Comparison of ENCODE assay signal across 5 cellular contexts in the genomic region with DNA sequence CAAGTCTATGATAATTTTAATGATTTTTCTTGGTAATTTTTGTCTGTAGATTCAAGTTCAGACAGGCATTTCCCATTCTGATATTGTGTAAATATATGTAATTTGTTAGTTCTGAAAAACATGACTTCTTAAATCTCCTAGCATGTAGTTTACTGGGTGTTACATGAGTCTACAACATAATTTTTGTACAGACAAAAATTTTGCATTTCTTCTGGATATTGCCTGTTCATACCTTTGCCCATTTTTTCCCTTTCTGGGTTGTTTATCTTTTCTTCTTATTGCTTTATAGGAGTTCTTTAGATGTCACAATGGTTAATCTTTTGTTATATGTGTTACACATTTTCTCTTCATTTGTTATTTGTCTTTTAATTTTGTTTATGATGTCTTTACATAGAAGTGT. TPM values are rescaled to one million over a fixed set of nuclear protein-coding genes. Genes with fewer than 3 reads are reported as not detected.
DNase-seq lines count a peak whose midpoint lies in the region; ATAC-seq, FAIRE-seq and TF ChIP-seq lines count a peak whose summit lies in the region.
"Not testable (repeated sequence)": the region's sequence is repeated elsewhere in the genome, so short reads cannot be mapped to it uniquely, and the experiment has no call there.

No MANE protein-coding gene starts in this region.

- TF ChIP-seq CTCF in D721Med (IDR thresholded peaks at IDR 0.05; ENCODE audit: insufficient read depth, missing control alignments); K562 (IDR thresholded peaks at IDR 0.05 in 2 of 3, conservative IDR thresholded peaks at IDR 0.05 in 1 of 3; ENCODE audit: insufficient read depth in 2 of 3, low read depth in 1 of 3, low read length in 3 of 3); pancreas (IDR thresholded peaks at IDR 0.05): not testable (repeated sequence)

- H3K4me1 ChIP-seq in K562 (replicated peaks in 1 of 2; ENCODE audit: control insufficient read depth in 2 of 2, insufficient read depth in 2 of 2, low read length in 2 of 2); pancreas: not testable (repeated sequence)

- TF ChIP-seq EP300 in K562 (IDR thresholded peaks at IDR 0.05; ENCODE audit: low read length), result not testable (repeated sequence)

- not testable (repeated sequence) for H3K9me3 ChIP-seq in K562 (replicated peaks; ENCODE audit: control insufficient read depth, insufficient read depth, low read depth, low read length); pancreas

- H3K9me1 ChIP-seq in K562 (ENCODE audit: control insufficient read depth, insufficient read depth, low read length), result not testable (repeated sequence)

- not testable (repeated sequence) for DNase-seq in D721Med (ENCODE audit: insufficient read length, low spot score); GM12892 (ENCODE audit: insufficient read length); K562 (ENCODE audit: extremely low read depth in 1 of 4, low spot score in 3 of 4); pancreas

- not testable (repeated sequence) for ATAC-seq in K562, pancreas

- TF ChIP-seq RAD21 in K562 (CRISPR knock-in tag; conservative IDR thresholded peaks at IDR 0.05 in 1 of 2, IDR thresholded peaks at IDR 0.05 in 1 of 2), result not testable (repeated sequence)

- H3K36me3 ChIP-seq in K562 (ENCODE audit: control insufficient read depth, insufficient read depth, low read length), result peaks cover 14% of the 10 kb centered on the region; the same call in 2 of the 3 replicates
- H3K36me3 ChIP-seq in pancreas, result not testable (repeated sequence)

- peaks cover 49% of the 10 kb centered on the region for H3K79me2 ChIP-seq in K562 (ENCODE audit: control insufficient read depth, insufficient read depth, low read length)

- POLR2A ChIA-PET in K562 (lab: Yijun Ruan, JAX), result not testable (repeated sequence)

- FAIRE-seq in D721Med (lab: Jason Lieb, UNC) (peak; percentile 69), GM12892 (lab: Jason Lieb, UNC) (peak; percentile 17), endometrium (lab: Jason Lieb, UNC) (peak; percentile 69), pancreas (lab: Jason Lieb, UNC) (peak; percentile 23)
- FAIRE-seq in K562 (lab: Jason Lieb, UNC), result not testable (repeated sequence)

- CTCF ChIA-PET in K562 (lab: Yijun Ruan, JAX; ENCODE audit: low intra/inter-chr PET ratio), result not testable (repeated sequence)

- TF ChIP-seq POLR2A in GM12892 (IDR thresholded peaks at IDR 0.05; ENCODE audit: low read depth, low read length); K562 (conservative IDR thresholded peaks at IDR 0.05): not testable (repeated sequence)

- not testable (repeated sequence) for H4K20me1 ChIP-seq in K562 (replicated peaks; ENCODE audit: control insufficient read depth, insufficient read depth, low read length)

- intact Hi-C loops in K562 (cut with micrococcal nuclease); pancreas (cut with DNase I): not testable (repeated sequence)

- H3K27ac ChIP-seq in K562 (ENCODE audit: extremely low read depth, low read depth, low read length); pancreas: not testable (repeated sequence)

- not testable (repeated sequence) for H3K4me3 ChIP-seq in K562, pancreas

- not testable (repeated sequence) for H3K4me2 ChIP-seq in K562 (ENCODE audit: insufficient read depth, low read length)

- H3K9ac ChIP-seq in K562 (ENCODE audit: insufficient read depth in 1 of 2, low read depth in 2 of 2, low read length in 2 of 2), result not testable (repeated sequence)

- BruUV-seq in K562 (replicated peaks; lab: Mats Ljungman, UMichigan), result not testable (repeated sequence)

- not testable (repeated sequence) for H3K27me3 ChIP-seq in K562 (ENCODE audit: control insufficient read depth in 2 of 2, insufficient read depth in 2 of 2, low read length in 2 of 2); pancreas

- in situ Hi-C loops in K562 (cut with MboI), result not testable (repeated sequence)

- H2AFZ ChIP-seq in K562 (ENCODE audit: low read depth, low read length), result not testable (repeated sequence)

TF ChIP-seq in K562, 482 proteins besides CTCF, POLR2A, EP300 and RAD21:
- TF ChIP-seq, protein P1, sequence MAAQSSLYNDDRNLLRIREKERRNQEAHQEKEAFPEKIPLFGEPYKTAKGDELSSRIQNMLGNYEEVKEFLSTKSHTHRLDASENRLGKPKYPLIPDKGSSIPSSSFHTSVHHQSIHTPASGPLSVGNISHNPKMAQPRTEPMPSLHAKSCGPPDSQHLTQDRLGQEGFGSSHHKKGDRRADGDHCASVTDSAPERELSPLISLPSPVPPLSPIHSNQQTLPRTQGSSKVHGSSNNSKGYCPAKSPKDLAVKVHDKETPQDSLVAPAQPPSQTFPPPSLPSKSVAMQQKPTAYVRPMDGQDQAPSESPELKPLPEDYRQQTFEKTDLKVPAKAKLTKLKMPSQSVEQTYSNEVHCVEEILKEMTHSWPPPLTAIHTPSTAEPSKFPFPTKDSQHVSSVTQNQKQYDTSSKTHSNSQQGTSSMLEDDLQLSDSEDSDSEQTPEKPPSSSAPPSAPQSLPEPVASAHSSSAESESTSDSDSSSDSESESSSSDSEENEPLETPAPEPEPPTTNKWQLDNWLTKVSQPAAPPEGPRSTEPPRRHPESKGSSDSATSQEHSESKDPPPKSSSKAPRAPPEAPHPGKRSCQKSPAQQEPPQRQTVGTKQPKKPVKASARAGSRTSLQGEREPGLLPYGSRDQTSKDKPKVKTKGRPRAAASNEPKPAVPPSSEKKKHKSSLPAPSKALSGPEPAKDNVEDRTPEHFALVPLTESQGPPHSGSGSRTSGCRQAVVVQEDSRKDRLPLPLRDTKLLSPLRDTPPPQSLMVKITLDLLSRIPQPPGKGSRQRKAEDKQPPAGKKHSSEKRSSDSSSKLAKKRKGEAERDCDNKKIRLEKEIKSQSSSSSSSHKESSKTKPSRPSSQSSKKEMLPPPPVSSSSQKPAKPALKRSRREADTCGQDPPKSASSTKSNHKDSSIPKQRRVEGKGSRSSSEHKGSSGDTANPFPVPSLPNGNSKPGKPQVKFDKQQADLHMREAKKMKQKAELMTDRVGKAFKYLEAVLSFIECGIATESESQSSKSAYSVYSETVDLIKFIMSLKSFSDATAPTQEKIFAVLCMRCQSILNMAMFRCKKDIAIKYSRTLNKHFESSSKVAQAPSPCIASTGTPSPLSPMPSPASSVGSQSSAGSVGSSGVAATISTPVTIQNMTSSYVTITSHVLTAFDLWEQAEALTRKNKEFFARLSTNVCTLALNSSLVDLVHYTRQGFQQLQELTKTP (IDR thresholded peaks at IDR 0.05; ENCODE audit: low read depth in 1 of 2, partially characterized antibody in 2 of 2), result peak in 1 of 2 experiments; percentile 99
- TF ChIP-seq TRIM24 (IDR thresholded peaks at IDR 0.05), result peak; percentile 15 to 48; a peak in 2 of 4 replicates
- peak; percentile 54; the same call in 1 of the 2 replicates for TF ChIP-seq TRIM28 (IDR thresholded peaks at IDR 0.05)

RNA-seq across cellular contexts. Expression of a gene that starts 12.1 kb away (rescaled TPM):
- 12.8 TPM for polyA plus RNA-seq in GM12892 (2012; ENCODE audit: missing spikeins)
- 18.7 and 31.0 TPM in 2 replicates for total RNA-seq in K562 (2011; cell fraction: chromatin; rRNA removed; ENCODE audit: low replicate concordance)
- total RNA-seq in K562 (2011; cell fraction: nucleolus; rRNA removed), result 17.2 and 18.3 TPM in 2 replicates
- total RNA-seq in K562 (2011; cell fraction: nucleoplasm; rRNA removed), result 35.9 and 64.1 TPM in 2 replicates
- total RNA-seq in K562 (2014; rRNA removed) (12.1 and 17.4 TPM in 2 replicates), K562 (2014; rRNA removed; fragmentation: Illumina TruSeq; extraction: Trizol) (19.2 and 19.3 TPM in 2 replicates), K562 (2015; rRNA removed; fragmentation: Illumina TruSeq; extraction: Trizol) (17.6 and 18.5 TPM in 2 replicates), K562 (2021) (31.5 and 34.3 TPM in 2 replicates), pancreas (10 to 100 TPM in 3 of 6 donors, 1 to 10 TPM in 3; 6.0 to 12.0 (median 9.6) TPM)
- polyA plus RNA-seq in K562 (2011; rRNA removed) (20.1 and 32.9 TPM in 2 replicates), K562 (2014; fragmentation: Illumina TruSeq; extraction: Trizol) (31.6 and 36.5 TPM in 2 replicates), K562 (2014; fragmentation: Nextera tagmentation; extraction: Ambion mirVana) (1 to 10 TPM; 6.8 to 8.1 TPM), K562 (2014; rRNA removed) (21.0 and 30.3 TPM in 2 replicates), pancreas (1 to 10 TPM; 3.4 to 7.3 TPM)
- polyA plus RNA-seq in K562 (2011; cell fraction: cytosol; rRNA removed), result 14.9 and 17.2 TPM in 2 replicates
- polyA plus RNA-seq in K562 (2011; cell fraction: nucleus; rRNA removed), result 4.8 and 6.6 TPM in 2 replicates
- 19.8 and 23.8 TPM in 2 replicates for polyA plus RNA-seq in K562 (2012)
- 24.5 and 35.4 TPM in 2 replicates for polyA minus RNA-seq in K562 (2011; rRNA and poly(A)+ RNA removed)
- polyA minus RNA-seq in K562 (2011; cell fraction: cytosol; rRNA and poly(A)+ RNA removed), result 11.2 and 18.7 TPM in 2 replicates
- polyA minus RNA-seq in K562 (2011; cell fraction: nucleus; rRNA and poly(A)+ RNA removed), result 3.1 and 3.7 TPM in 2 replicates
